In the genomic region with DNA sequence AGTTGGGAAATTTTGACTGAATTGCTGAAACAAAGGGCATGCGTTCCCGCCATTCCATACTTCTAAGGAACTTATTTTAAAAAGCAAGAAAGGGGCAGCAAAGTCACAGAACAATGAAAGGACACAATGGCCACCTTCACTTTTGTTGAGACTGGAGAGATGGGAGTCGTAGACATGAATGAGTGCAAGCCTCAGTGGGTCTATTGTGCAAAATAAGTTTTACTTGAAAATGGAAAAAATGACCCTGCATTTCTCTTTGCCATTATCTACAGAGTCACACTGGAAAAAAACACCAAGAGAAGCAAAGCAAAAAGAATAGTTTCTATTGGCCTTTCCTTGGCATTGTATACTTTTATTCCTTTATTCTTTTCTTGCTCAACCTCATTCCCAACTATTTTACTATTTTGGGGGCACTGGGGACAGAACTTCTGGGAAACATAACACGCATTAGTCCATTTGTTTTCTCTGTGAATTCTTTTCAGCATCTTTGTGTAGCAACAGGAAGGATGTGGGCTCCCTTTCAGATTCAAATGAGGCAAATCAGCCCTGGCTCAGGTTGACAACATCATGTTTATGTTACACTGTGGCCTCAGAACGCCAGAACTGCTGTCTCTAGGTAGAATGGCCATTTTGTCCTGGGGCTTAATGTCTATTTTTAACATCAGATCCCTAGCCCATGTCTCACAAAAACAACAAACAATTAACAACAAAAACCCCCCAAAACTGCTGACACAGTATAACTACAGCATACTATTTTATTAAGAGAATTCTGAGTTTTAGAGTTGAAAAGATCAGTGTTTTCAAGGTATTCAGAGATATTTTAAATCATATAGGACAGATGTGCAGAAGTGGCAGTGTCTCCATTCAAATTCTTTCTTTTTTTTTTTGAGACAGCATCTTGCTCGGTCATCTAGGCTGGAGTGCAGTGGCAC, we compare ENCODE assay signal across 8 cellular contexts.
A peak's percentile ranks its signal among the peaks of the same experiment; 100 is the strongest.
DNase-seq lines count a peak whose midpoint lies in the region; ATAC-seq lines count a peak whose summit lies in the region.

No MANE protein-coding gene starts in this region.

- peak overlapping the region; percentile 92 for H3K27ac Mint-ChIP-seq in activated naive CD8-positive, alpha-beta T cell treated with anti-CD3 and anti-CD28 coated beads, Interleukin-2, amount 10 ng/mL, durations not matched to agents 7 days and 5 days
- peak overlapping the region in 1 of 2 donors; percentile 98 for H3K27ac Mint-ChIP-seq in natural killer cell treated with Interleukin-12 subunit alpha and Interleukin-12 subunit beta and Interleukin-15 and Interleukin-18, amount 100 ng/mL, for 72 hours

- peak; percentile 25 for DNase-seq in stimulated activated CD4-positive, alpha-beta T cell treated with anti-CD3 and anti-CD28 coated beads, Interleukin-12 subunit alpha, Interleukin-12 subunit beta, amount 100 ng/mL, for 4 hours
- no peak for DNase-seq in stimulated activated CD4-positive, alpha-beta T cell treated with anti-CD3 and anti-CD28 coated beads, Interleukin-2, amount 100 ng/mL, for 48 hours
- no peak for DNase-seq in activated naive CD8-positive, alpha-beta T cell treated with anti-CD3 and anti-CD28 coated beads, Interleukin-2, amount 10 ng/mL, durations not matched to agents 7 days and 5 days
- DNase-seq in natural killer cell treated with Interleukin-12 subunit alpha and Interleukin-12 subunit beta and Interleukin-15 and Interleukin-18, amount 100 ng/mL, for 72 hours (ENCODE audit: low spot score): peak; percentile 77
- DNase-seq in NCI-H2029 (lab: John Stamatoyannopoulos, UW) (no peak), NCI-H2107 (lab: John Stamatoyannopoulos, UW) (no peak), amygdala (lab: John Stamatoyannopoulos, UW) (no peak)

- H3K27me3 Mint-ChIP-seq in activated naive CD8-positive, alpha-beta T cell treated with anti-CD3 and anti-CD28 coated beads, Interleukin-2, amount 10 ng/mL, durations not matched to agents 7 days and 5 days: no peaks in the 10 kb centered on the region
- H3K27me3 Mint-ChIP-seq in natural killer cell treated with Interleukin-12 subunit alpha and Interleukin-12 subunit beta and Interleukin-15 and Interleukin-18, amount 100 ng/mL, for 72 hours: no peaks in the 10 kb centered on the region

- H3K4me3 Mint-ChIP-seq in activated naive CD8-positive, alpha-beta T cell treated with anti-CD3 and anti-CD28 coated beads, Interleukin-2, amount 10 ng/mL, durations not matched to agents 7 days and 5 days: peak overlapping the region; percentile 73
- H3K4me3 Mint-ChIP-seq in natural killer cell treated with Interleukin-12 subunit alpha and Interleukin-12 subunit beta and Interleukin-15 and Interleukin-18, amount 100 ng/mL, for 72 hours: peak overlapping the region; percentile 82

- peak; percentile 95 for ATAC-seq in HG03521 (IDR thresholded peaks at IDR 0.05; ENCODE audit: unreplicated experiment)
- ATAC-seq in activated naive CD8-positive, alpha-beta T cell treated with anti-CD3 and anti-CD28 coated beads, Interleukin-2, amount 10 ng/mL, durations not matched to agents 7 days and 5 days (ENCODE audit: low read depth): peak; percentile 93
- peak; percentile 79 to 83 for ATAC-seq in natural killer cell treated with Interleukin-12 subunit alpha and Interleukin-12 subunit beta and Interleukin-15 and Interleukin-18, amount 100 ng/mL, for 72 hours

- H3K4me1 Mint-ChIP-seq in activated naive CD8-positive, alpha-beta T cell treated with anti-CD3 and anti-CD28 coated beads, Interleukin-2, amount 10 ng/mL, durations not matched to agents 7 days and 5 days: peaks cover 83% of the 10 kb centered on the region
- peaks cover 84 to 92% of the 10 kb centered on the region in 2 donors for H3K4me1 Mint-ChIP-seq in natural killer cell treated with Interleukin-12 subunit alpha and Interleukin-12 subunit beta and Interleukin-15 and Interleukin-18, amount 100 ng/mL, for 72 hours (ENCODE audit: low read depth in 2 of 2)

- no peaks in the 10 kb centered on the region for H3K9me3 Mint-ChIP-seq in activated naive CD8-positive, alpha-beta T cell treated with anti-CD3 and anti-CD28 coated beads, Interleukin-2, amount 10 ng/mL, durations not matched to agents 7 days and 5 days
- peaks cover 4% of the 10 kb centered on the region for H3K9me3 Mint-ChIP-seq in natural killer cell treated with Interleukin-12 subunit alpha and Interleukin-12 subunit beta and Interleukin-15 and Interleukin-18, amount 100 ng/mL, for 72 hours

- POLR2A ChIA-PET in activated naive CD8-positive, alpha-beta T cell treated with anti-CD3 and anti-CD28 coated beads, Interleukin-2, amount 10 ng/mL, durations not matched to agents 7 days and 5 days (lab: Charles Lee): no interaction called here

- peaks cover 30% of the 10 kb centered on the region for H3K36me3 Mint-ChIP-seq in activated naive CD8-positive, alpha-beta T cell treated with anti-CD3 and anti-CD28 coated beads, Interleukin-2, amount 10 ng/mL, durations not matched to agents 7 days and 5 days
- peaks cover 30% of the 10 kb centered on the region for H3K36me3 Mint-ChIP-seq in natural killer cell treated with Interleukin-12 subunit alpha and Interleukin-12 subunit beta and Interleukin-15 and Interleukin-18, amount 100 ng/mL, for 72 hours

Comparison
In these comparisons a context has a peak if more than half of its experiments do, and no peak if none do; other contexts are left out.
1. DNase-seq: peak in stimulated activated CD4-positive, alpha-beta T cell treated with anti-CD3 and anti-CD28 coated beads, Interleukin-12 subunit alpha, Interleukin-12 subunit beta, amount 100 ng/mL, for 4 hours (single experiment) and natural killer cell treated with Interleukin-12 subunit alpha and Interleukin-12 subunit beta and Interleukin-15 and Interleukin-18, amount 100 ng/mL, for 72 hours (single experiment); none in stimulated activated CD4-positive, alpha-beta T cell treated with anti-CD3 and anti-CD28 coated beads, Interleukin-2, amount 100 ng/mL, for 48 hours (0 of 2), activated naive CD8-positive, alpha-beta T cell treated with anti-CD3 and anti-CD28 coated beads, Interleukin-2, amount 10 ng/mL, durations not matched to agents 7 days and 5 days (single experiment), NCI-H2029 (single experiment), NCI-H2107 (single experiment) and amygdala (0 of 56).
2. Peak in every context shown above with its lines, with median percentiles within 50 percentile points of each other: ATAC-seq.